Comparison of ENCODE assay signal across 10 cellular contexts in genomic region chr19:42402376-42403116, GRCh38. TPM values are rescaled to one million over a fixed set of nuclear protein-coding genes. Genes with fewer than 3 reads are reported as not detected.
DNase-seq lines count a peak whose midpoint lies in the region; ATAC-seq and TF ChIP-seq lines count a peak whose summit lies in the region.
"Had no signal": no experiment of that assay in that cellular context is flagged by ENCODE, and none has a peak within 500 bp of the region (broad histone marks: within the 10 kb centered on the region; RNA-seq: fewer than 3 reads in every experiment).

No MANE protein-coding gene starts in this region.

- peaks cover 4% of the 10 kb centered on the region for H3K4me1 ChIP-seq in hepatocyte (ENCODE audit: insufficient read depth)

- peak overlapping the region; percentile 100 for H3K4me2 ChIP-seq in hepatocyte

- no peak overlapping the region for H3K27ac ChIP-seq in hepatocyte

- no peaks in the 10 kb centered on the region for H3K36me3 ChIP-seq in hepatocyte (replicated peaks; ENCODE audit: insufficient read depth, low read depth)

- H3K27me3 ChIP-seq in hepatocyte, result no peaks in the 10 kb centered on the region

- no peaks in the 10 kb centered on the region for H3K9me2 ChIP-seq in hepatocyte (replicated peaks; ENCODE audit: insufficient read depth)

- peak overlapping the region; percentile 94 for H2AFZ ChIP-seq in hepatocyte

- ATAC-seq in stimulated activated memory B cell treated with anti-CD40 and anti-IgM and Interleukin-4, amounts not matched to agents 10 μg/mL and 1 μg/mL and 100 μg/mL, for 72 hours, result no peak
- no peak for ATAC-seq in GM19395 (IDR thresholded peaks at IDR 0.05; ENCODE audit: unreplicated experiment)
- ATAC-seq in HG03097 (IDR thresholded peaks at IDR 0.05; ENCODE audit: low FRiP score, unreplicated experiment), result no peak

- no peaks in the 10 kb centered on the region for H3K27me3 Mint-ChIP-seq in T-helper 1 cell treated with Interleukin-12 subunit alpha and Interleukin-12 subunit beta and Interleukin-4 antibody, amounts not matched to agents 30 μg/mL and 1 μg/mL, for 36 hours (ENCODE audit: low read depth)
- no peaks in the 10 kb centered on the region for H3K27me3 Mint-ChIP-seq in stimulated activated memory B cell treated with anti-CD40 and anti-IgM and Interleukin-4, amounts not matched to agents 10 μg/mL and 1 μg/mL and 100 μg/mL, for 72 hours

- WGBS in hepatocyte (ENCODE audit: low lambda C conversion rate, missing lambda C conversion rate), result 42% methylated on average over 30 of the region's 34 CpGs

- peak overlapping the region; percentile 67 for H3K4me3 Mint-ChIP-seq in T-helper 1 cell treated with Interleukin-12 subunit alpha and Interleukin-12 subunit beta and Interleukin-4 antibody, amounts not matched to agents 30 μg/mL and 1 μg/mL, for 36 hours
- peak overlapping the region; percentile 85 for H3K4me3 Mint-ChIP-seq in stimulated activated memory B cell treated with anti-CD40 and anti-IgM and Interleukin-4, amounts not matched to agents 10 μg/mL and 1 μg/mL and 100 μg/mL, for 72 hours

- H4K20me1 ChIP-seq in hepatocyte (ENCODE audit: insufficient read depth, poor library complexity, severe bottlenecking), result no peaks in the 10 kb centered on the region

- no peak for DNase-seq in T-helper 1 cell
- no peak for DNase-seq in hepatocyte (ENCODE audit: low spot score)
- no peak for DNase-seq in dedifferentiated amniotic fluid mesenchymal stem cell (ENCODE audit: extremely low spot score)
- DNase-seq: NCI-H1436 had no signal

- TF ChIP-seq CTCF in WI38 (IDR thresholded peaks at IDR 0.05; ENCODE audit: low read depth, low read length) (no peak), hepatocyte (IDR thresholded peaks at IDR 0.05; ENCODE audit: poor library complexity) (no peak)

- peak overlapping the region; percentile 31 for H3K27ac Mint-ChIP-seq in T-helper 1 cell treated with Interleukin-12 subunit alpha and Interleukin-12 subunit beta and Interleukin-4 antibody, amounts not matched to agents 30 μg/mL and 1 μg/mL, for 36 hours
- H3K27ac Mint-ChIP-seq in stimulated activated memory B cell treated with anti-CD40 and anti-IgM and Interleukin-4, amounts not matched to agents 10 μg/mL and 1 μg/mL and 100 μg/mL, for 72 hours, result peak overlapping the region; percentile 69

- H3K79me2 ChIP-seq in hepatocyte, result peaks cover 4% of the 10 kb centered on the region

- no peaks in the 10 kb centered on the region for H3K9me3 ChIP-seq in hepatocyte (ENCODE audit: low read depth)

- peaks cover 10% of the 10 kb centered on the region for H3K4me1 Mint-ChIP-seq in T-helper 1 cell treated with Interleukin-12 subunit alpha and Interleukin-12 subunit beta and Interleukin-4 antibody, amounts not matched to agents 30 μg/mL and 1 μg/mL, for 36 hours (ENCODE audit: low read depth)
- H3K4me1 Mint-ChIP-seq in stimulated activated memory B cell treated with anti-CD40 and anti-IgM and Interleukin-4, amounts not matched to agents 10 μg/mL and 1 μg/mL and 100 μg/mL, for 72 hours, result peaks cover 44% of the 10 kb centered on the region

- peaks cover 15% of the 10 kb centered on the region for H3K36me3 Mint-ChIP-seq in T-helper 1 cell treated with Interleukin-12 subunit alpha and Interleukin-12 subunit beta and Interleukin-4 antibody, amounts not matched to agents 30 μg/mL and 1 μg/mL, for 36 hours (ENCODE audit: low read depth)
- H3K36me3 Mint-ChIP-seq in stimulated activated memory B cell treated with anti-CD40 and anti-IgM and Interleukin-4, amounts not matched to agents 10 μg/mL and 1 μg/mL and 100 μg/mL, for 72 hours, result peaks cover 22% of the 10 kb centered on the region

- H3K9me3 Mint-ChIP-seq in T-helper 1 cell treated with Interleukin-12 subunit alpha and Interleukin-12 subunit beta and Interleukin-4 antibody, amounts not matched to agents 30 μg/mL and 1 μg/mL, for 36 hours, result no peaks in the 10 kb centered on the region
- no peaks in the 10 kb centered on the region for H3K9me3 Mint-ChIP-seq in stimulated activated memory B cell treated with anti-CD40 and anti-IgM and Interleukin-4, amounts not matched to agents 10 μg/mL and 1 μg/mL and 100 μg/mL, for 72 hours

- H3K4me3 ChIP-seq in WI38 (ENCODE audit: low read depth, low read length) (peak overlapping the region; percentile 53; the same call in 1 of the 2 replicates), hepatocyte (peak overlapping the region; percentile 82)

RNA-seq across cellular contexts. Expression of gene CNFN, which starts 12.4 kb away (rescaled TPM):
- 0.93 TPM in 1 of 2 replicates, not detected in the other for total RNA-seq in hepatocyte
- 8.3 and 8.8 TPM in 2 replicates for polyA plus RNA-seq in hepatocyte
- total RNA-seq: liver had no signal

RNA-seq across cellular contexts. Expression of gene LIPE, which starts 24.6 kb away (rescaled TPM):
- 6.4 and 11.2 TPM in 2 replicates for total RNA-seq in hepatocyte
- polyA plus RNA-seq in hepatocyte, result 5.4 and 7.1 TPM in 2 replicates

RNA-seq across cellular contexts. Expression of gene CXCL17, which starts 40.2 kb away (rescaled TPM):
- total RNA-seq in hepatocyte, result 4.4 and 6.7 TPM in 2 replicates
- 15.3 and 16.7 TPM in 2 replicates for polyA plus RNA-seq in hepatocyte
